Comparison of ENCODE assay signal across 8 cellular contexts in the genomic region with DNA sequence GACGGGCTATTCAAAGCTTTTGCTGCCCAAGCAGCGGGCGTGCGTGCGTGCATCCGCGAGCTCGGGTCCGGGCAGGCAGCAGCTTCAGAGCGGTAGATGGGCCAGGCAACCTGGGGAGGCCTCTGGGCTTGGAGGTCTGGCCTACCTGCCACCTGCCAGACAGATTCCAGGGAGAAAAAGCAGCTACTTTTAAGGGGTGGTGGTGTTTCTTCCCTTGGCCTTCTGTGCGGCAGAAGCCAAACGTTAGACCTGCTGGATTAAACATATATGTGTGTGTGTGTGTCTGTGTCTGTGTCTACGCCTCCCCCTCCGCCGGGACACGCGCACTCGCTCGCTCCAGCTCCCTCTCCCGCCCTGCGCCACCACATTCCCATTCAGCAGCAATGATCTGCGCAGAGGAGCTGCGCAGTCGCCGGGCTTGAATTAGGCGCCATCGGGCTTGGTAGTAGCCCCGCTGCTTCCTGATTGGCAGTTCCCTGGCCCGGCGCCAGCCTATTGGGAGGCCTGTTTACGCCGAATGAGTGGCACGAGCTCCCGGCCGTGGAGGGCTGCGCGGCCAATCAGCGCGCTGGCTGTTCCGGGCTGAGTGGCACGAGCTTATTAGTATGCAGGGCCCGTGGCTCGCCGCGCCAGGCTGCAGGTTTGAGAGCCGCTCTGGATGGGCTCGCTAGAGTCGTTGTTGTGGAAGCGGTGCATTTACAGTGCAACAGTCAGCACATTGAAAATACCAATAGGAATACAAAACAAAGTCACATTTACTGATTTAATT. TPM values are rescaled to one million over a fixed set of nuclear protein-coding genes. Genes with fewer than 3 reads are reported as not detected.
DNase-seq lines count a peak whose midpoint lies in the region; ATAC-seq, FAIRE-seq and TF ChIP-seq lines count a peak whose summit lies in the region.

A gene (plus strand): TSS at position 627 of the 769 bp plus-strand sequence. CDS start 4,283 bp downstream, outside the sequence.

- H3K9me3 ChIP-seq in astrocyte (ENCODE audit: insufficient read depth, low read depth, low read length): no peaks in the 10 kb centered on the region

- H3K27me3 Mint-ChIP-seq in astrocyte (ENCODE audit: low read depth, unreplicated experiment) (no peaks in the 10 kb centered on the region), type B pancreatic cell (peaks cover 10% of the 10 kb centered on the region)

- H3K36me3 ChIP-seq in astrocyte (ENCODE audit: insufficient read depth, low read length): no peaks in the 10 kb centered on the region

- ATAC-seq in GM18861 (IDR thresholded peaks at IDR 0.05; ENCODE audit: unreplicated experiment): peak; percentile 41
- ATAC-seq in left ventricle myocardium superior: peak; percentile 81
- no peak for ATAC-seq in GM19397 (IDR thresholded peaks at IDR 0.05; ENCODE audit: unreplicated experiment)

- H2AFZ ChIP-seq in astrocyte (ENCODE audit: low read depth, low read length): peak within 1 kb of the TSS; percentile 12

- peak within 1 kb of the TSS; percentile 96 for H3K4me2 ChIP-seq in astrocyte (ENCODE audit: low read length)

- H3K9me3 Mint-ChIP-seq in astrocyte (ENCODE audit: unreplicated experiment) (no peaks in the 10 kb centered on the region), type B pancreatic cell (no peaks in the 10 kb centered on the region)

- H3K27ac ChIP-seq in astrocyte (ENCODE audit: low read depth, low read length): peak within 1 kb of the TSS; percentile 90

- TF ChIP-seq CTCF in astrocyte (IDR thresholded peaks at IDR 0.05; ENCODE audit: insufficient read depth, low read depth, low read length) (no peak), type B pancreatic cell (conservative IDR thresholded peaks at IDR 0.05) (no peak)

- peaks cover 14% of the 10 kb centered on the region for H4K20me1 ChIP-seq in astrocyte (ENCODE audit: insufficient read depth, low read length)

- no peak for FAIRE-seq in astrocyte (lab: Jason Lieb, UNC)

- H3K4me1 ChIP-seq in astrocyte (ENCODE audit: insufficient read depth, low read length): peaks cover 37% of the 10 kb centered on the region

- DNase-seq in NCI-H187 treated with DMSO at 0.1 percent for 48 hours (lab: John Stamatoyannopoulos, UW) (peak; percentile 92), T1000 (lab: John Stamatoyannopoulos, UW) (peak; percentile 99), astrocyte (ENCODE audit: low read depth) (peak; percentile 99), left ventricle myocardium superior (peak; percentile 100), posterior cingulate gyrus (peak; percentile 100), type B pancreatic cell (ENCODE audit: extremely low spot score, unreplicated experiment) (peak; percentile 100)

- peak within 1 kb of the TSS; percentile 96 for H3K27ac Mint-ChIP-seq in astrocyte (ENCODE audit: unreplicated experiment)
- H3K27ac Mint-ChIP-seq in type B pancreatic cell: peak within 1 kb of the TSS; percentile 99

- H3K4me3 Mint-ChIP-seq in astrocyte (ENCODE audit: unreplicated experiment): peak within 1 kb of the TSS; percentile 87
- H3K4me3 Mint-ChIP-seq in type B pancreatic cell: peak within 1 kb of the TSS; percentile 97

- intact Hi-C loops in left ventricle myocardium superior (cut with micrococcal nuclease): no loop called here
- intact Hi-C loops in posterior cingulate gyrus (cut with DNase I): no loop called here

- H3K4me1 Mint-ChIP-seq in astrocyte (ENCODE audit: low read depth, unreplicated experiment) (peaks cover 17% of the 10 kb centered on the region), type B pancreatic cell (ENCODE audit: unreplicated experiment) (peaks cover 33% of the 10 kb centered on the region)

- peak within 1 kb of the TSS; percentile 68 for H3K4me3 ChIP-seq in astrocyte (ENCODE audit: insufficient read depth, low read depth, low read length)

- no peaks in the 10 kb centered on the region for H3K27me3 ChIP-seq in astrocyte (ENCODE audit: insufficient read depth, low read length)

- H3K36me3 Mint-ChIP-seq in astrocyte (ENCODE audit: low read depth, unreplicated experiment) (no peaks in the 10 kb centered on the region), type B pancreatic cell (peaks cover 12% of the 10 kb centered on the region)

- H3K9ac ChIP-seq in astrocyte (ENCODE audit: low read length): peak within 1 kb of the TSS; percentile 90

- H3K79me2 ChIP-seq in astrocyte (ENCODE audit: insufficient read depth, low read length): peaks cover 73% of the 10 kb centered on the region

RNA-seq across cellular contexts. Expression of the gene that starts here (rescaled TPM):
- 18.5 TPM in 2 replicates for total RNA-seq in astrocyte
- 8.6 TPM for total RNA-seq in left ventricle myocardium superior
- total RNA-seq in type B pancreatic cell (ENCODE audit: low replicate concordance): 23.0 and 74.3 TPM in 2 replicates
